ENCODE assay signal across 8 cellular contexts in the genomic region with DNA sequence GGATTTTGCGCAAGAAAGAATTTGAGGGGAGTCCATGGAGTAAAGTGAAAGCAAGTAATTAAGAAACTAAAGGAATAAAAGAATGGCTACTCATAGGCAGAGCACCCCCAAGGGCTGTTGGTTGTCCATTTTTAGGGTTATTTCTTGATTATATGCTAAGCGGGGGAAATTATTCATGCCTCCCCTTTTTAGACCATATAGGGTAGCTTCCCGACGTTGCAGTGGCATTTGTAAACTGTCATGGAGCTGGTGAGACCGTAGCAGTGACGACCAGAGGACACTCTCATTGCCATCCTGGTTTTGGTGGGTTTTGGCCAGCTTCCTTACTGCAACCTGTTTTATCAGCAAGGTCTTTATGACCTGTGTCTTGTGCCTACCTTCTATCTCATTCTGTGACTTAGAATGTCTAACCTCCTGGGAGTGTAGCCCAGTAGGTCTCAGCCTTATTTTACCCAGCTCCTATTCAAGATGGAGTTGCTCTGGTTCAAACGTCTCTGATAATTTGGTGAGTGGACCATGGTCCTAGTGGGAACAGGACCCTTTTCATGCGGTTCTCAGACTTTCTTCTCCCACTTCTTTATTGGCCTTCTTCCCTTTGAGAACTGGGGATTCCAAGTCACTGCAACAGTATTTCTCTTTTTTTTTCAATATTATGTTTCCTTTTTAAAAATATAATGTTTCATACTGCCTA. TPM values are rescaled to one million over a fixed set of nuclear protein-coding genes. Genes with fewer than 3 reads are reported as not detected.
DNase-seq lines count a peak whose midpoint lies in the region; ATAC-seq and TF ChIP-seq lines count a peak whose summit lies in the region.

No MANE protein-coding gene starts in this region.

- peak overlapping the region; percentile 100 for H3K27ac Mint-ChIP-seq in T-helper 1 cell treated with Interleukin-12 subunit alpha and Interleukin-12 subunit beta and Interleukin-4 antibody, amounts not matched to agents 30 μg/mL and 1 μg/mL, for 36 hours
- H3K27ac Mint-ChIP-seq in activated CD4-positive, alpha-beta memory T cell treated with anti-CD3 and anti-CD28 coated beads for 36 hours = peak overlapping the region; percentile 98

- H3K9ac ChIP-seq in iPS-18a (ENCODE audit: low read length) = no peak overlapping the region

- ATAC-seq in sciatic nerve = no peak
- ATAC-seq in activated CD4-positive, CD25-positive, alpha-beta regulatory T cell treated with anti-CD3 and anti-CD28 coated beads, Interleukin-2, amount 50 U/mL, for 24 hours = no peak

- H3K27ac ChIP-seq in iPS-18a (ENCODE audit: low read length) (no peak overlapping the region), stomach (peak overlapping the region in 4 of 5 donors; percentile 99 to 100 (median 100))

- POLR2A ChIA-PET in activated CD4-positive, alpha-beta memory T cell treated with anti-CD3 and anti-CD28 coated beads for 36 hours (lab: Charles Lee) = interaction anchor here (0.9 to 4.0 kb wide), 14 partner anchors 10 to 154 kb away, joined by 3 to 40 read pairs (median 5); a partner anchor contains a TSS

- no peaks in the 10 kb centered on the region for H3K9me3 Mint-ChIP-seq in T-helper 1 cell treated with Interleukin-12 subunit alpha and Interleukin-12 subunit beta and Interleukin-4 antibody, amounts not matched to agents 30 μg/mL and 1 μg/mL, for 36 hours
- no peaks in the 10 kb centered on the region for H3K9me3 Mint-ChIP-seq in activated CD4-positive, alpha-beta memory T cell treated with anti-CD3 and anti-CD28 coated beads for 36 hours

- H3K4me1 Mint-ChIP-seq in T-helper 1 cell treated with Interleukin-12 subunit alpha and Interleukin-12 subunit beta and Interleukin-4 antibody, amounts not matched to agents 30 μg/mL and 1 μg/mL, for 36 hours (ENCODE audit: low read depth) = peaks cover 49% of the 10 kb centered on the region
- H3K4me1 Mint-ChIP-seq in activated CD4-positive, alpha-beta memory T cell treated with anti-CD3 and anti-CD28 coated beads for 36 hours (ENCODE audit: low read depth) = peaks cover 56% of the 10 kb centered on the region

- DNase-seq in T-helper 1 cell (no peak), stomach (no peak), sciatic nerve (ENCODE audit: low spot score) (no peak), HuH-7 (ENCODE audit: low spot score) (no peak)
- no peak for DNase-seq in activated CD4-positive, alpha-beta memory T cell treated with anti-CD3 and anti-CD28 coated beads for 36 hours

- intact Hi-C loops in activated CD4-positive, alpha-beta memory T cell treated with anti-CD3 and anti-CD28 coated beads for 36 hours (cut with micrococcal nuclease) = loop anchor here (1.0 to 10.0 kb wide), 7 partner anchors 7 to 353 kb away; a partner anchor contains a TSS
- intact Hi-C loops in stomach (cut with DNase I; ENCODE audit: low total_unique reads) (no loop called here), sciatic nerve (cut with DNase I) (no loop called here)

- no peaks in the 10 kb centered on the region for H3K9me3 ChIP-seq in iPS-18a (ENCODE audit: control insufficient read depth, low read depth, low read length)
- no peaks in the 10 kb centered on the region for H3K9me3 ChIP-seq in stomach

- H3K36me3 Mint-ChIP-seq in T-helper 1 cell treated with Interleukin-12 subunit alpha and Interleukin-12 subunit beta and Interleukin-4 antibody, amounts not matched to agents 30 μg/mL and 1 μg/mL, for 36 hours (ENCODE audit: low read depth) = peaks cover 13% of the 10 kb centered on the region
- H3K36me3 Mint-ChIP-seq in activated CD4-positive, alpha-beta memory T cell treated with anti-CD3 and anti-CD28 coated beads for 36 hours = peaks cover 13% of the 10 kb centered on the region

- TF ChIP-seq EP300 in stomach (IDR thresholded peaks at IDR 0.05) = no peak

- CTCF ChIA-PET in activated CD4-positive, alpha-beta memory T cell treated with anti-CD3 and anti-CD28 coated beads for 36 hours (lab: Charles Lee) = interaction anchor here (1.0 to 2.0 kb wide), 8 partner anchors 9 to 355 kb away, joined by 3 to 15 read pairs (median 7); no protein-coding TSS in a partner anchor

- H3K36me3 ChIP-seq in iPS-18a (ENCODE audit: control insufficient read depth, low read depth, low read length) (no peaks in the 10 kb centered on the region), stomach (no peaks in the 10 kb centered on the region)

- TF ChIP-seq CTCF in stomach (IDR thresholded peaks at IDR 0.05) = no peak

- peaks cover 17% of the 10 kb centered on the region for H3K4me1 ChIP-seq in iPS-18a (ENCODE audit: control insufficient read depth, low read depth, low read length)
- H3K4me1 ChIP-seq in stomach = peaks cover 13 to 37% (median 28%) of the 10 kb centered on the region in 4 donors

- 84 to 91% (median 87%) methylated on average over 8 of the region's 8 CpGs for WGBS in stomach, 5 donors

- peak overlapping the region; percentile 99 for H3K4me3 Mint-ChIP-seq in T-helper 1 cell treated with Interleukin-12 subunit alpha and Interleukin-12 subunit beta and Interleukin-4 antibody, amounts not matched to agents 30 μg/mL and 1 μg/mL, for 36 hours
- peak overlapping the region; percentile 93 for H3K4me3 Mint-ChIP-seq in activated CD4-positive, alpha-beta memory T cell treated with anti-CD3 and anti-CD28 coated beads for 36 hours

- H3K4me3 ChIP-seq in iPS-18a (ENCODE audit: low read length) = peak overlapping the region; percentile 85
- H3K4me3 ChIP-seq in stomach = peak overlapping the region in 3 of 4 donors; percentile 57 to 94 (median 72)

- H3K27me3 Mint-ChIP-seq in T-helper 1 cell treated with Interleukin-12 subunit alpha and Interleukin-12 subunit beta and Interleukin-4 antibody, amounts not matched to agents 30 μg/mL and 1 μg/mL, for 36 hours (ENCODE audit: low read depth) = no peaks in the 10 kb centered on the region
- no peaks in the 10 kb centered on the region for H3K27me3 Mint-ChIP-seq in activated CD4-positive, alpha-beta memory T cell treated with anti-CD3 and anti-CD28 coated beads for 36 hours

- H3K27me3 ChIP-seq in iPS-18a (ENCODE audit: control insufficient read depth, insufficient read depth, low read length) (no peaks in the 10 kb centered on the region), stomach (no peaks in the 10 kb centered on the region)

- TF ChIP-seq POLR2A in stomach (IDR thresholded peaks at IDR 0.05) = no peak

RNA-seq across cellular contexts. Expression of a gene that starts 1.3 kb away (rescaled TPM):
- total RNA-seq in activated CD4-positive, alpha-beta memory T cell treated with anti-CD3 and anti-CD28 coated beads for 36 hours = 100 to 1,000 TPM in 1 of 2 experiments, 10 to 100 TPM in 1; 90.7 to 105 TPM
- 10 to 100 TPM; 23.5 to 69.4 (median 53.6) TPM for total RNA-seq in stomach
- polyA plus RNA-seq in stomach = 1 to 10 TPM; 5.5 to 8.0 (median 5.9) TPM
- 58.4 TPM for total RNA-seq in sciatic nerve
